Comparison of ENCODE assay signal across 9 cellular contexts in the genomic region with DNA sequence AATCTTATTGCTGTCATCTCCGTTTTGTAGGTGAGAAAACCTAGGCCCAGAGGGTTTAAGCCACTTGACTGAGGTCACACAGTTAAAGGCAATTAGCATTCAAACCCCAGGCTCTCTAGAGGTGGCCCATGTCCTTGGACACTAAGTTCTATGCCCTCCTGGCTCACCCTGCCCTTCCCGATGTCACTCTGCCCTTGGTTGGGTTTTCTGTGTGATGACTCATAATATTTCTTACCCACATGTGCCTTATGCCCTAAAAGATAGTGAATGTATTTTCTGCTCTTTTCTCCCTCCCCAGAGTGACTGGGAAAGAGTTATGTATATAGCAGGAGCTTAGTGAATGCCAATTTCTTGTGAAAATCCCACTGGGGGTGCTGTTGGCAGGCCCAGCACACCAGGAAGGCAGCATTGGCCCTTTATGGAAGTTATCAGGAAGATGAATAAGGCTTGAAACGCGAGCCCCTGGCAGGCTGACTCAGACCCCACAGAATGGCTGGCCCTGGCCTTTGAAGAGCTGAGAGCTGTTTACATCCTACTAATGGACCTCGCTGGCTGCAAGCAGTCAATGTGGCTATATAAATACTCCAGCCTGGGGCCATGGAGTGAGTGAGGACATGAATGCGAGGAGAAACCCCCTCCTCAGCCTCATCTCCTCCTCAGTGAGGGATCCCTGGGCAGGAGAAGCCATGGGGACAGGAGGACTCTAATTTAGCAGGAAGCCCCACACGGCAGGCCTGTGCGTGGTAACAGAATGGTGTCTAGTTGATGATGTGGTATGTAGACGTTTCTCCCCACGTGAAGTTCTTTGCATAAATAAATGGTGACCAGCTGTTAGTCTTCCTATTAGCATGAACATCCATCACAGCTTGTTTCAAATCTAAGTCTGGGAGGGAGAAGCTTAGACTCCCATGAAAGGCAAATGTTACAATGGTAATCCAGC.
DNase-seq lines count a peak whose midpoint lies in the region; ATAC-seq and TF ChIP-seq lines count a peak whose summit lies in the region.
"Had no signal": no experiment of that assay in that cellular context is flagged by ENCODE, and none has a peak within 500 bp of the region (broad histone marks: within the 10 kb centered on the region; RNA-seq: fewer than 3 reads in every experiment).

No MANE protein-coding gene starts in this region.

- no peaks in the 10 kb centered on the region for H3K36me3 Mint-ChIP-seq in activated naive CD4-positive, alpha-beta T cell treated with anti-CD3 and anti-CD28 coated beads for 36 hours (ENCODE audit: low read depth)
- no peaks in the 10 kb centered on the region for H3K36me3 Mint-ChIP-seq in CD8-positive, alpha-beta T cell

- no peaks in the 10 kb centered on the region for H3K36me3 ChIP-seq in SJCRH30
- H3K36me3 ChIP-seq in CD8-positive, alpha-beta T cell (ENCODE audit: insufficient read depth, low read length), result no peaks in the 10 kb centered on the region

- H3K4me1 Mint-ChIP-seq in activated naive CD4-positive, alpha-beta T cell treated with anti-CD3 and anti-CD28 coated beads for 36 hours (ENCODE audit: low read depth), result no peaks in the 10 kb centered on the region
- no peaks in the 10 kb centered on the region for H3K4me1 Mint-ChIP-seq in CD8-positive, alpha-beta T cell (ENCODE audit: low read depth)
- H3K4me1 Mint-ChIP-seq: B cell had no signal

- peak; percentile 43 for DNase-seq in NCI-H146 (lab: John Stamatoyannopoulos, UW)
- DNase-seq in NCI-H146 treated with DMSO at 0.1 percent for 48 hours (lab: John Stamatoyannopoulos, UW; ENCODE audit: unreplicated experiment), result no peak
- DNase-seq in SJCRH30, result peak; percentile 89 to 93
- peak; percentile 32 for DNase-seq in foreskin melanocyte
- DNase-seq in smooth muscle cell of the brain vasculature (ENCODE audit: low read depth, low spot score), result peak; percentile 83
- no peak for DNase-seq in GM20000 (ENCODE audit: low spot score)
- DNase-seq in activated naive CD4-positive, alpha-beta T cell treated with anti-CD3 and anti-CD28 coated beads for 36 hours, result no peak
- no peak for DNase-seq in CD8-positive, alpha-beta T cell

- H3K27me3 ChIP-seq in SJCRH30, result no peaks in the 10 kb centered on the region
- H3K27me3 ChIP-seq in CD8-positive, alpha-beta T cell (ENCODE audit: insufficient read depth, low read length), result no peaks in the 10 kb centered on the region

- H3K4me3 ChIP-seq in SJCRH30, result no peak overlapping the region
- H3K4me3 ChIP-seq in CD8-positive, alpha-beta T cell (ENCODE audit: low read depth, low read length), result no peak overlapping the region

- no peak for ATAC-seq in CD8-positive, alpha-beta T cell

- H3K9me3 ChIP-seq in SJCRH30 (replicated peaks), result no peaks in the 10 kb centered on the region
- no peaks in the 10 kb centered on the region for H3K9me3 ChIP-seq in CD8-positive, alpha-beta T cell (ENCODE audit: low read length)

- POLR2A ChIA-PET in CD8-positive, alpha-beta T cell (lab: Charles Lee), result interaction anchor here (1.1 kb wide), 1 partner anchor 55 kb away, joined by 3 read pairs; no protein-coding TSS in a partner anchor

- peak overlapping the region; percentile 71 for H3K27ac ChIP-seq in SJCRH30
- no peak overlapping the region for H3K27ac ChIP-seq in CD8-positive, alpha-beta T cell (ENCODE audit: low read depth, low read length)

- CTCF ChIA-PET in activated naive CD4-positive, alpha-beta T cell treated with anti-CD3 and anti-CD28 coated beads for 36 hours (lab: Charles Lee), result interaction anchor here (2.3 kb wide), 1 partner anchor 17 kb away, joined by 5 read pairs; no protein-coding TSS in a partner anchor
- CTCF ChIA-PET in CD8-positive, alpha-beta T cell (lab: Charles Lee), result interaction anchor here (1.6 kb wide), 1 partner anchor 18 kb away, joined by 5 read pairs; no protein-coding TSS in a partner anchor

- TF ChIP-seq CTCF in GM20000 (IDR thresholded peaks at IDR 0.05; ENCODE audit: extremely low read depth, missing control alignments), result no peak
- no peak for TF ChIP-seq CTCF in CD8-positive, alpha-beta T cell (IDR thresholded peaks at IDR 0.05)

- H3K27ac Mint-ChIP-seq in activated naive CD4-positive, alpha-beta T cell treated with anti-CD3 and anti-CD28 coated beads for 36 hours, result no peak overlapping the region
- no peak overlapping the region for H3K27ac Mint-ChIP-seq in CD8-positive, alpha-beta T cell
- H3K27ac Mint-ChIP-seq: B cell had no signal

- intact Hi-C loops in activated naive CD4-positive, alpha-beta T cell treated with anti-CD3 and anti-CD28 coated beads for 36 hours (cut with micrococcal nuclease), result no loop called here
- intact Hi-C loops in CD8-positive, alpha-beta T cell (cut with DNase I, micrococcal nuclease), result no loop called here

- H3K9me3 Mint-ChIP-seq in activated naive CD4-positive, alpha-beta T cell treated with anti-CD3 and anti-CD28 coated beads for 36 hours, result peaks cover 4% of the 10 kb centered on the region
- H3K9me3 Mint-ChIP-seq in CD8-positive, alpha-beta T cell, result peaks cover 4% of the 10 kb centered on the region

- H3K27me3 Mint-ChIP-seq in activated naive CD4-positive, alpha-beta T cell treated with anti-CD3 and anti-CD28 coated beads for 36 hours (ENCODE audit: low read depth), result peaks cover 6% of the 10 kb centered on the region
- peaks cover 8% of the 10 kb centered on the region for H3K27me3 Mint-ChIP-seq in CD8-positive, alpha-beta T cell (ENCODE audit: low read depth)

- H3K4me3 Mint-ChIP-seq in activated naive CD4-positive, alpha-beta T cell treated with anti-CD3 and anti-CD28 coated beads for 36 hours, result no peak overlapping the region
- H3K4me3 Mint-ChIP-seq in CD8-positive, alpha-beta T cell, result no peak overlapping the region
- H3K4me3 Mint-ChIP-seq: B cell had no signal

- H3K4me1 ChIP-seq in SJCRH30, result peaks cover 82% of the 10 kb centered on the region
- no peaks in the 10 kb centered on the region for H3K4me1 ChIP-seq in CD8-positive, alpha-beta T cell (ENCODE audit: insufficient read depth, low read length)

Comparison
In these comparisons a context has a peak if more than half of its experiments do, and no peak if none do; other contexts are left out.
1. DNase-seq: peak in NCI-H146 (single experiment), SJCRH30 (2 of 2), foreskin melanocyte (single experiment) and smooth muscle cell of the brain vasculature (single experiment); none in NCI-H146 treated with DMSO at 0.1 percent for 48 hours (single experiment), GM20000 (single experiment), activated naive CD4-positive, alpha-beta T cell treated with anti-CD3 and anti-CD28 coated beads for 36 hours (single experiment) and CD8-positive, alpha-beta T cell (0 of 7).